ENCODE assay signal across 8 cellular contexts in genomic region chr12:56128669-56129209, GRCh38. TPM values are rescaled to one million over a fixed set of nuclear protein-coding genes. Genes with fewer than 3 reads are reported as not detected.
DNase-seq lines count a peak whose midpoint lies in the region; ATAC-seq and TF ChIP-seq lines count a peak whose summit lies in the region.

No MANE protein-coding gene starts in this region.

- H3K27me3 Mint-ChIP-seq in IgD-negative memory B cell = peaks cover 2% of the 10 kb centered on the region
- no peaks in the 10 kb centered on the region for H3K27me3 Mint-ChIP-seq in stimulated activated memory B cell treated with anti-CD40 and anti-IgM and Interleukin-4, amounts not matched to agents 10 μg/mL and 1 μg/mL and 100 μg/mL, for 72 hours

- H3K4me3 ChIP-seq in DND-41 (ENCODE audit: low read depth in 1 of 2, low read length in 2 of 2) = peak overlapping the region; percentile 40 to 74
- peak overlapping the region; percentile 73 to 80 for H3K4me3 ChIP-seq in ascending aorta
- peak overlapping the region; percentile 83 for H3K4me3 ChIP-seq in iPS-18c (ENCODE audit: insufficient read depth, low read depth, low read length)

- ATAC-seq in DND-41 (ENCODE audit: insufficient read depth, low read depth) (peak; percentile 1; the same call in 2 of the 3 replicates), GM18498 (IDR thresholded peaks at IDR 0.05; ENCODE audit: unreplicated experiment) (no peak)
- no peak for ATAC-seq in stimulated activated memory B cell treated with anti-CD40 and anti-IgM and Interleukin-4, amounts not matched to agents 10 μg/mL and 1 μg/mL and 100 μg/mL, for 72 hours

- peaks cover 32 to 39% (median 33%) of the 10 kb centered on the region in 3 donors for H3K4me1 Mint-ChIP-seq in IgD-negative memory B cell
- H3K4me1 Mint-ChIP-seq in stimulated activated memory B cell treated with anti-CD40 and anti-IgM and Interleukin-4, amounts not matched to agents 10 μg/mL and 1 μg/mL and 100 μg/mL, for 72 hours = peaks cover 68% of the 10 kb centered on the region

- peak overlapping the region; percentile 79 for H2AFZ ChIP-seq in DND-41 (ENCODE audit: low read depth, low read length)

- H3K27ac Mint-ChIP-seq in IgD-negative memory B cell = peak overlapping the region; percentile 92 to 98 (median 95)
- H3K27ac Mint-ChIP-seq in stimulated activated memory B cell treated with anti-CD40 and anti-IgM and Interleukin-4, amounts not matched to agents 10 μg/mL and 1 μg/mL and 100 μg/mL, for 72 hours = peak overlapping the region; percentile 93

- H3K36me3 ChIP-seq in DND-41 (ENCODE audit: insufficient read depth, low read length) (peaks cover 40% of the 10 kb centered on the region), ascending aorta (peaks cover 32 to 34% of the 10 kb centered on the region in 2 donors)

- H3K4me1 ChIP-seq in DND-41 (ENCODE audit: insufficient read depth, low read length) (peaks cover 57% of the 10 kb centered on the region), ascending aorta (peaks cover 9 to 21% of the 10 kb centered on the region in 2 donors)

- peaks cover 6% of the 10 kb centered on the region for H3K9me3 ChIP-seq in DND-41 (ENCODE audit: insufficient read depth, low read length, severe bottlenecking)
- H3K9me3 ChIP-seq in ascending aorta = no peaks in the 10 kb centered on the region
- no peaks in the 10 kb centered on the region for H3K9me3 ChIP-seq in iPS-18c (ENCODE audit: control insufficient read depth, insufficient read depth, low read length)

- peak overlapping the region; percentile 93 to 99 (median 98) for H3K4me3 Mint-ChIP-seq in IgD-negative memory B cell
- peak overlapping the region; percentile 100 for H3K4me3 Mint-ChIP-seq in stimulated activated memory B cell treated with anti-CD40 and anti-IgM and Interleukin-4, amounts not matched to agents 10 μg/mL and 1 μg/mL and 100 μg/mL, for 72 hours

- DNase-seq in DND-41 = no peak
- no peak for DNase-seq in ascending aorta (ENCODE audit: low spot score in 2 of 2)
- DNase-seq in NCI-H1436 treated with DMSO at 0.1 percent for 48 hours (lab: John Stamatoyannopoulos, UW) = no peak
- no peak for DNase-seq in effector CD8-positive, alpha-beta T cell (lab: John Stamatoyannopoulos, UW)

- H3K27ac ChIP-seq in DND-41 (ENCODE audit: low read length) (peak overlapping the region; percentile 79), ascending aorta (peak overlapping the region; percentile 87 to 88)

- H3K4me2 ChIP-seq in DND-41 (ENCODE audit: insufficient read depth, low read length) = peak overlapping the region; percentile 90

- no peaks in the 10 kb centered on the region for H3K27me3 ChIP-seq in DND-41 (ENCODE audit: insufficient read depth, low read length, poor library complexity)
- no peaks in the 10 kb centered on the region for H3K27me3 ChIP-seq in ascending aorta

- TF ChIP-seq CTCF in DND-41 (IDR thresholded peaks at IDR 0.05; ENCODE audit: borderline replicate concordance, extremely low read depth, low read length, poor library complexity, severe bottlenecking) = no peak
- no peak for TF ChIP-seq CTCF in ascending aorta (IDR thresholded peaks at IDR 0.05)

- H4K20me1 ChIP-seq in DND-41 (ENCODE audit: insufficient read depth, low read length) = no peaks in the 10 kb centered on the region

- H3K9me3 Mint-ChIP-seq in IgD-negative memory B cell = no peaks in the 10 kb centered on the region
- H3K9me3 Mint-ChIP-seq in stimulated activated memory B cell treated with anti-CD40 and anti-IgM and Interleukin-4, amounts not matched to agents 10 μg/mL and 1 μg/mL and 100 μg/mL, for 72 hours = no peaks in the 10 kb centered on the region

- H3K9ac ChIP-seq in DND-41 (ENCODE audit: low read depth, low read length) = peak overlapping the region; percentile 66

- H3K36me3 Mint-ChIP-seq in IgD-negative memory B cell = peaks cover 9% of the 10 kb centered on the region
- H3K36me3 Mint-ChIP-seq in stimulated activated memory B cell treated with anti-CD40 and anti-IgM and Interleukin-4, amounts not matched to agents 10 μg/mL and 1 μg/mL and 100 μg/mL, for 72 hours = peaks cover 33% of the 10 kb centered on the region

- intact Hi-C loops in ascending aorta (cut with DNase I) = loop anchor here (1.0 to 5.0 kb wide), 2 partner anchors 30 to 959 kb away; partner anchors contain the start of genes MYL6 and NAB2

- H3K79me2 ChIP-seq in DND-41 (ENCODE audit: insufficient read depth, low read length) = peaks cover 35% of the 10 kb centered on the region

RNA-seq across cellular contexts. Expression of gene ESYT1, which starts 0.7 kb away (rescaled TPM):
- polyA plus RNA-seq in IgD-negative memory B cell = 156 TPM
- total RNA-seq in ascending aorta = 119 TPM

RNA-seq across cellular contexts. Expression of gene ZC3H10, which starts 10.7 kb away (rescaled TPM):
- polyA plus RNA-seq in IgD-negative memory B cell = 2.9 TPM
- 11.1 TPM for total RNA-seq in ascending aorta

RNA-seq across cellular contexts. Expression of gene RPL41, which starts 12.3 kb away (rescaled TPM):
- polyA plus RNA-seq in IgD-negative memory B cell = 8,874 TPM
- total RNA-seq in ascending aorta = 1,819 TPM

RNA-seq across cellular contexts. Expression of gene MYL6B, which starts 23.6 kb away (rescaled TPM):
- polyA plus RNA-seq in IgD-negative memory B cell = 25.2 TPM
- 53.6 TPM for total RNA-seq in ascending aorta

RNA-seq across cellular contexts. Expression of gene PA2G4, which starts 24.4 kb away (rescaled TPM):
- polyA plus RNA-seq in IgD-negative memory B cell = 112 TPM
- total RNA-seq in ascending aorta = 101 TPM
